26 cellular contexts compared by ENCODE assay signal in genomic region chrX:8405631-8406030, GRCh38. TPM values are rescaled to one million over a fixed set of nuclear protein-coding genes. Genes with fewer than 3 reads are reported as not detected.
DNase-seq lines count a peak whose midpoint lies in the region; ATAC-seq and TF ChIP-seq lines count a peak whose summit lies in the region.
"Had no signal": no experiment of that assay in that cellular context is flagged by ENCODE, and none has a peak within 500 bp of the region (broad histone marks: within the 10 kb centered on the region; RNA-seq: fewer than 3 reads in every experiment).

No MANE protein-coding gene starts in this region.

- H3K36me3 ChIP-seq in ACC112 (ENCODE audit: insufficient read depth, low read length) (no peaks in the 10 kb centered on the region), PC-3 (ENCODE audit: low read depth, low read length) (no peaks in the 10 kb centered on the region)
- H3K36me3 ChIP-seq: BLaER1, Peyer's patch had no signal

- no peak overlapping the region for H3K9ac ChIP-seq in PC-3 (ENCODE audit: low read length)
- H3K9ac ChIP-seq: BLaER1, KMS-11 had no signal

- no peaks in the 10 kb centered on the region for H3K27me3 ChIP-seq in ACC112 (ENCODE audit: insufficient read depth, low read length)
- H3K27me3 ChIP-seq in PC-3 (ENCODE audit: low read length), result no peaks in the 10 kb centered on the region
- H3K27me3 ChIP-seq: BLaER1, Peyer's patch had no signal

- CTCF ChIA-PET in PC-3 (lab: Charles Lee), result no interaction called here

- intact Hi-C loops in PC-3 (cut with micrococcal nuclease), result no loop called here

- H3K4me1 ChIP-seq in ACC112 (ENCODE audit: control insufficient read depth, insufficient read depth, low read length, unreplicated experiment) (peaks cover 22% of the 10 kb centered on the region), PC-3 (ENCODE audit: insufficient read depth, low read length) (peaks cover 22% of the 10 kb centered on the region)
- H3K4me1 ChIP-seq: Peyer's patch had no signal

- no peaks in the 10 kb centered on the region for H4K20me1 ChIP-seq in PC-3 (ENCODE audit: low read length)
- H4K20me1 ChIP-seq: BLaER1 had no signal

- no peaks in the 10 kb centered on the region for H3K9me3 ChIP-seq in PC-3 (ENCODE audit: low read length)
- H3K9me3 ChIP-seq: Peyer's patch had no signal

- POLR2A ChIA-PET in PC-3 (lab: Charles Lee; ENCODE audit: unreplicated experiment), result no interaction called here

- peak; percentile 17 for DNase-seq in Jurkat, Clone E6-1 (ENCODE audit: low read depth, low spot score)
- DNase-seq in PC-3, result peak; percentile 41
- peak; percentile 0 for DNase-seq in glomerular visceral epithelial cell (ENCODE audit: extremely low spot score)
- no peak for DNase-seq in activated naive CD4-positive, alpha-beta T cell treated with Interleukin-2 at 50 U/mL for 16 hours
- no peak for DNase-seq in NK-92 (lab: John Stamatoyannopoulos, UW; ENCODE audit: unreplicated experiment)
- DNase-seq: CD8-positive, alpha-beta memory T cell; DMS79; H7; HFFc6; NCI-H1092; NCI-H1436 treated with DMSO at 0.1 percent for 48 hours; NCI-H2029; NCI-H2171; NCI-H82; Peyer's patch; SW 1271 had no signal

- H3K27ac ChIP-seq in ACC112 (ENCODE audit: low read depth, low read length), result 0 out of 2 replicates have a peak overlapping the region, but pooled peaks have one; percentile 9
- H3K27ac ChIP-seq in PC-3 (ENCODE audit: low read length), result no peak overlapping the region
- H3K27ac ChIP-seq: BLaER1, KMS-11, Peyer's patch had no signal

- H3K9me2 ChIP-seq in PC-3 (replicated peaks; ENCODE audit: low read length), result no peaks in the 10 kb centered on the region

- H2AFZ ChIP-seq in ACC112 (ENCODE audit: low read length, unreplicated experiment) (no peak overlapping the region), PC-3 (ENCODE audit: low read length) (no peak overlapping the region)

- ATAC-seq in PC-3, result no peak
- no peak for ATAC-seq in activated CD4-positive, CD25-positive, alpha-beta regulatory T cell treated with anti-CD3 and anti-CD28 coated beads, Interleukin-2, amount 50 U/mL, for 24 hours
- ATAC-seq in GM21529 (IDR thresholded peaks at IDR 0.05; ENCODE audit: unreplicated experiment), result no peak
- ATAC-seq: HepG2, Right ventricle myocardium inferior had no signal

- peak overlapping the region; percentile 61 for H3K4me2 ChIP-seq in PC-3 (ENCODE audit: low read length)
- H3K4me2 ChIP-seq: BLaER1, KMS-11 had no signal

- no TSS peak for BruUV-seq in PC-3 (replicated peaks; lab: Mats Ljungman, UMichigan)

- H3F3A ChIP-seq in PC-3 (ENCODE audit: low read length, unreplicated experiment), result no peaks in the 10 kb centered on the region

- no peaks in the 10 kb centered on the region for H3K79me2 ChIP-seq in ACC112 (ENCODE audit: control insufficient read depth, insufficient read depth, low read length, unreplicated experiment)
- no peaks in the 10 kb centered on the region for H3K79me2 ChIP-seq in PC-3 (ENCODE audit: low read length)

- TF ChIP-seq CTCF in PC-3 (conservative IDR thresholded peaks at IDR 0.05; ENCODE audit: low read depth, low read length), result no peak

- no peak overlapping the region for H3K4me3 ChIP-seq in ACC112 (ENCODE audit: low read depth, low read length)
- no peak overlapping the region for H3K4me3 ChIP-seq in Jurkat, Clone E6-1 (ENCODE audit: low read length)
- H3K4me3 ChIP-seq in PC-3 (ENCODE audit: low read length), result no peak overlapping the region
- H3K4me3 ChIP-seq: BLaER1, Peyer's patch had no signal

RNA-seq across cellular contexts. Expression of gene VCX3B, which starts 59.0 kb away (rescaled TPM):
- not detected for polyA plus RNA-seq in Jurkat, Clone E6-1 (2012; ENCODE audit: insufficient read depth, insufficient read length)
- 0.26 TPM in 1 of 2 replicates, not detected in the other for total RNA-seq in PC-3 (2014; rRNA removed)
- total RNA-seq: A172; CD8-positive, alpha-beta memory T cell; H7; HepG2; HFFc6; NCI-H460; Peyer's patch; Right ventricle myocardium inferior; SK-MEL-5 had no signal
- polyA plus RNA-seq: CD8-positive, alpha-beta memory T cell; HepG2 had no signal

Comparison
In these comparisons a context has a peak if more than half of its experiments do, and no peak if none do; other contexts are left out.
1. DNase-seq: peak in Jurkat, Clone E6-1 (single experiment), PC-3 (single experiment) and glomerular visceral epithelial cell (single experiment); none in activated naive CD4-positive, alpha-beta T cell treated with Interleukin-2 at 50 U/mL for 16 hours (single experiment) and NK-92 (single experiment).